Comparison of ENCODE assay signal across 1 cellular context in the genomic region with DNA sequence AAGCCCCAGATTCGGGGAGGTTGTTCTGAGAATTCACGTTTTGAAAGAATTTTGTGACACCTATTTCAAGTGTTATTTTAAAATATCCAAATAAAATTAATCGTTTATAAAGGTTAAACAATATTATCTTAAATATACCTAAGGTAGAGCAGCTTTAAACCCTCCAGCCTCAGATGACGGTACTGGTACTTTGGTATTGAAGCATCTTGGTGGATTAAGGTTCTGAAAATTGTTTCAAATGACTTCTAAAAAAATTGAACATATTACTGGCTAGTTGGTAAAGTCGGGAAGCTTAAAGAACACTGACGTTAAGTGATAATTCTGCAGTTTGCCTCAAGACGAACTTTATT.
TF ChIP-seq lines count a peak whose summit lies in the region.

No MANE protein-coding gene starts in this region.

TF ChIP-seq in WTC11, 78 proteins besides CTCF, POLR2A, EP300 and RAD21 (continued from another document):
- TF ChIP-seq, protein P1, sequence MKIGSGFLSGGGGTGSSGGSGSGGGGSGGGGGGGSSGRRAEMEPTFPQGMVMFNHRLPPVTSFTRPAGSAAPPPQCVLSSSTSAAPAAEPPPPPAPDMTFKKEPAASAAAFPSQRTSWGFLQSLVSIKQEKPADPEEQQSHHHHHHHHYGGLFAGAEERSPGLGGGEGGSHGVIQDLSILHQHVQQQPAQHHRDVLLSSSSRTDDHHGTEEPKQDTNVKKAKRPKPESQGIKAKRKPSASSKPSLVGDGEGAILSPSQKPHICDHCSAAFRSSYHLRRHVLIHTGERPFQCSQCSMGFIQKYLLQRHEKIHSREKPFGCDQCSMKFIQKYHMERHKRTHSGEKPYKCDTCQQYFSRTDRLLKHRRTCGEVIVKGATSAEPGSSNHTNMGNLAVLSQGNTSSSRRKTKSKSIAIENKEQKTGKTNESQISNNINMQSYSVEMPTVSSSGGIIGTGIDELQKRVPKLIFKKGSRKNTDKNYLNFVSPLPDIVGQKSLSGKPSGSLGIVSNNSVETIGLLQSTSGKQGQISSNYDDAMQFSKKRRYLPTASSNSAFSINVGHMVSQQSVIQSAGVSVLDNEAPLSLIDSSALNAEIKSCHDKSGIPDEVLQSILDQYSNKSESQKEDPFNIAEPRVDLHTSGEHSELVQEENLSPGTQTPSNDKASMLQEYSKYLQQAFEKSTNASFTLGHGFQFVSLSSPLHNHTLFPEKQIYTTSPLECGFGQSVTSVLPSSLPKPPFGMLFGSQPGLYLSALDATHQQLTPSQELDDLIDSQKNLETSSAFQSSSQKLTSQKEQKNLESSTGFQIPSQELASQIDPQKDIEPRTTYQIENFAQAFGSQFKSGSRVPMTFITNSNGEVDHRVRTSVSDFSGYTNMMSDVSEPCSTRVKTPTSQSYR (CRISPR knock-in tag; IDR thresholded peaks at IDR 0.05) = no peak
- TF ChIP-seq NR3C1 (CRISPR knock-in tag; conservative IDR thresholded peaks at IDR 0.05; ENCODE audit: low read depth) (no peak), ZBTB21 (CRISPR knock-in tag; IDR thresholded peaks at IDR 0.05; ENCODE audit: borderline replicate concordance) (no peak)
TF ChIP-seq in WTC11: peak in this region for 0.
